Comparison of ENCODE assay signal across 18 cellular contexts in genomic region chr7:74165867-74166593, GRCh38. TPM values are rescaled to one million over a fixed set of nuclear protein-coding genes. Genes with fewer than 3 reads are reported as not detected.
DNase-seq lines count a peak whose midpoint lies in the region; ATAC-seq and TF ChIP-seq lines count a peak whose summit lies in the region.
"Had no signal": no experiment of that assay in that cellular context is flagged by ENCODE, and none has a peak within 500 bp of the region (broad histone marks: within the 10 kb centered on the region; RNA-seq: fewer than 3 reads in every experiment).

No MANE protein-coding gene starts in this region.

- H3K4me3 ChIP-seq in adrenal gland (no peak overlapping the region), body of pancreas (no peak overlapping the region), stomach (no peak overlapping the region), thyroid gland (replicated peaks in 1 of 3) (no peak overlapping the region)
- H3K4me3 ChIP-seq: BLaER1 treated with 17β-estradiol and CSF1 and Interleukin-3, amounts not matched to agents 10 nM and 100 nM; GM12878; GM23338; HAP-1 had no signal

- no peak for TF ChIP-seq POLR2A in adrenal gland (IDR thresholded peaks at IDR 0.05)
- TF ChIP-seq POLR2A in body of pancreas (IDR thresholded peaks at IDR 0.05): no peak
- TF ChIP-seq POLR2A in stomach (IDR thresholded peaks at IDR 0.05): no peak
- TF ChIP-seq POLR2A in thyroid gland (IDR thresholded peaks at IDR 0.05): no peak

- no peaks in the 10 kb centered on the region for H3K9me3 ChIP-seq in adrenal gland (replicated peaks in 1 of 3)
- H3K9me3 ChIP-seq in body of pancreas: no peaks in the 10 kb centered on the region
- H3K9me3 ChIP-seq in stomach: no peaks in the 10 kb centered on the region
- no peaks in the 10 kb centered on the region for H3K9me3 ChIP-seq in thyroid gland
- H3K9me3 ChIP-seq: BE2C, HAP-1 had no signal

- H3K27ac ChIP-seq in adrenal gland: peak overlapping the region in 3 of 5 donors; percentile 26 to 66 (median 56)
- H3K27ac ChIP-seq in body of pancreas: peak overlapping the region in 3 of 4 donors; percentile 58 to 71 (median 65)
- H3K27ac ChIP-seq in stomach: peak overlapping the region in 3 of 5 donors; percentile 7 to 74 (median 59)
- no peak overlapping the region for H3K27ac ChIP-seq in thyroid gland
- H3K27ac ChIP-seq: BLaER1 treated with 17β-estradiol and CSF1 and Interleukin-3, amounts not matched to agents 10 nM and 100 nM had no signal

- H3K36me3 ChIP-seq in adrenal gland (replicated peaks in 1 of 2) (no peaks in the 10 kb centered on the region), body of pancreas (replicated peaks in 1 of 2; ENCODE audit: insufficient read depth in 1 of 2, low read depth in 2 of 2) (no peaks in the 10 kb centered on the region), stomach (no peaks in the 10 kb centered on the region), thyroid gland (no peaks in the 10 kb centered on the region)
- H3K36me3 ChIP-seq: BE2C; BLaER1 treated with 17β-estradiol and CSF1 and Interleukin-3, amounts not matched to agents 10 nM and 100 nM; HAP-1 had no signal

- H3K4me1 ChIP-seq in adrenal gland (replicated peaks in 1 of 2) (peaks cover 5 to 6% of the 10 kb centered on the region in 2 donors), body of pancreas (peaks cover 45% of the 10 kb centered on the region), stomach (peaks cover 0 to 17% (median 8%) of the 10 kb centered on the region in 4 donors), thyroid gland (no peaks in the 10 kb centered on the region)
- H3K4me1 ChIP-seq: BE2C had no signal

- DNase-seq in adrenal gland: no peak
- DNase-seq in body of pancreas: no peak
- no peak for DNase-seq in stomach
- DNase-seq in amygdala (lab: John Stamatoyannopoulos, UW): no peak
- DNase-seq in thyroid gland: no peak
- DNase-seq: AML-193; BE2C; CD4-positive, alpha-beta T cell; CD8-positive, alpha-beta memory T cell; DMS 273 treated with DMSO at 0.1 percent for 48 hours; DMS79; EL; GDM1 had no signal

- intact Hi-C loops in adrenal gland (cut with DNase I): no loop called here
- intact Hi-C loops in body of pancreas (cut with DNase I): no loop called here
- intact Hi-C loops in stomach (cut with DNase I; ENCODE audit: low total_unique reads): no loop called here
- intact Hi-C loops in thyroid gland (cut with DNase I): no loop called here

- TF ChIP-seq CTCF in adrenal gland (IDR thresholded peaks at IDR 0.05): no peak
- no peak for TF ChIP-seq CTCF in body of pancreas (IDR thresholded peaks at IDR 0.05)
- no peak for TF ChIP-seq CTCF in stomach (IDR thresholded peaks at IDR 0.05)
- TF ChIP-seq CTCF in thyroid gland (IDR thresholded peaks at IDR 0.05): no peak

- no peak for ATAC-seq in body of pancreas
- no peak for ATAC-seq in HG03439 (IDR thresholded peaks at IDR 0.05; ENCODE audit: unreplicated experiment)
- ATAC-seq: GM12878 had no signal

- 95 to 96% (median 95%) methylated on average over 15 of the region's 15 CpGs for WGBS in adrenal gland, 4 donors
- WGBS in body of pancreas, 2 donors: 92 to 95% methylated on average over 13 to 15 of the region's 15 CpGs
- WGBS in stomach, 5 donors: 94 to 97% (median 96%) methylated on average over 15 of the region's 15 CpGs
- WGBS in thyroid gland, 2 donors: 93% methylated on average over 15 of the region's 15 CpGs

- no peak for TF ChIP-seq EP300 in stomach (IDR thresholded peaks at IDR 0.05)

- no peaks in the 10 kb centered on the region for H3K27me3 ChIP-seq in adrenal gland
- H3K27me3 ChIP-seq in body of pancreas: no peaks in the 10 kb centered on the region
- H3K27me3 ChIP-seq in stomach: no peaks in the 10 kb centered on the region
- no peaks in the 10 kb centered on the region for H3K27me3 ChIP-seq in thyroid gland
- H3K27me3 ChIP-seq: BE2C; BLaER1 treated with 17β-estradiol and CSF1 and Interleukin-3, amounts not matched to agents 10 nM and 100 nM had no signal

RNA-seq across cellular contexts. Expression of gene EIF4H, which starts 8.1 kb away (rescaled TPM):
- total RNA-seq in adrenal gland: 100 to 1,000 TPM; 235 to 364 (median 263) TPM
- polyA plus RNA-seq in adrenal gland: 100 to 1,000 TPM; 108 to 215 (median 142) TPM
- 100 to 1,000 TPM; 107 to 163 TPM for total RNA-seq in body of pancreas
- total RNA-seq in stomach: 100 to 1,000 TPM in 4 of 5 donors, 10 to 100 TPM in 1; 71.2 to 235 (median 180) TPM
- polyA plus RNA-seq in stomach: 100 to 1,000 TPM; 144 to 206 (median 149) TPM
- 100 to 1,000 TPM; 267 to 323 (median 298) TPM for total RNA-seq in thyroid gland

RNA-seq across cellular contexts. Expression of gene LAT2, which starts 43.8 kb away (rescaled TPM):
- total RNA-seq in adrenal gland: 10 to 100 TPM in 7 of 8 donors, 1 to 10 TPM in 1; 9.0 to 16.9 (median 14.2) TPM
- polyA plus RNA-seq in adrenal gland: 10 to 100 TPM in 1 of 3 donors, 1 to 10 TPM in 2; 5.5 to 14.3 (median 9.5) TPM
- 10 to 100 TPM in 1 of 2 donors, under 1 TPM in 1; 0.99 to 12.5 TPM for total RNA-seq in body of pancreas
- total RNA-seq in stomach: 100 to 1,000 TPM in 1 of 5 donors, 1 to 10 TPM in 3, under 1 TPM in 1; 0.45 to 150 (median 3.9) TPM
- polyA plus RNA-seq in stomach: 1 to 10 TPM; 6.3 to 8.7 (median 7.2) TPM
- 1 to 10 TPM in 3 of 4 donors, under 1 TPM in 1; 0.93 to 3.4 (median 2.5) TPM for total RNA-seq in thyroid gland
- total RNA-seq: GM23338 had no signal

Comparison
In these comparisons a context has a peak if more than half of its experiments do, and no peak if none do; other contexts are left out.
1. H3K27ac ChIP-seq: peak in adrenal gland (3 of 5), body of pancreas (3 of 4) and stomach (3 of 5); none in thyroid gland (0 of 3).